ENCODE assay signal across 26 cellular contexts in genomic region chr4:54714631-54715030, GRCh38.
"Had no signal": no experiment of that assay in that cellular context is flagged by ENCODE, and none has a peak within 500 bp of the region (broad histone marks: within the 10 kb centered on the region; RNA-seq: fewer than 3 reads in every experiment).

No MANE protein-coding gene starts in this region.

- H3K4me3 ChIP-seq: pancreas, prostate gland, right lobe of liver, sigmoid colon, stomach, thoracic aorta, thyroid gland, tibial nerve, upper lobe of left lung, vagina had no signal

- H3K27ac Mint-ChIP-seq: naive B cell; naive thymus-derived CD8-positive, alpha-beta T cell; natural killer cell treated with Interleukin-12 subunit alpha and Interleukin-12 subunit beta and Interleukin-15 and Interleukin-18, amount 100 ng/mL, for 72 hours; stimulated activated naive B cell treated with anti-CD40 and anti-IgM and Interleukin-4, amounts not matched to agents 10 μg/mL and 1 μg/mL and 100 μg/mL, for 72 hours; stimulated activated naive CD8-positive, alpha-beta T cell treated with anti-CD3 and anti-CD28 coated beads, Interleukin-15, Interleukin-2, amounts not matched to agents 100 ng/mL and 50 ng/mL, for 24 hours had no signal

- H3K4me3 Mint-ChIP-seq: naive B cell; naive thymus-derived CD8-positive, alpha-beta T cell; natural killer cell treated with Interleukin-12 subunit alpha and Interleukin-12 subunit beta and Interleukin-15 and Interleukin-18, amount 100 ng/mL, for 72 hours; neural crest cell; stimulated activated naive B cell treated with anti-CD40 and anti-IgM and Interleukin-4, amounts not matched to agents 10 μg/mL and 1 μg/mL and 100 μg/mL, for 72 hours; stimulated activated naive CD8-positive, alpha-beta T cell treated with anti-CD3 and anti-CD28 coated beads, Interleukin-15, Interleukin-2, amounts not matched to agents 100 ng/mL and 50 ng/mL, for 24 hours had no signal

- H3K36me3 Mint-ChIP-seq: naive B cell; naive thymus-derived CD8-positive, alpha-beta T cell; natural killer cell treated with Interleukin-12 subunit alpha and Interleukin-12 subunit beta and Interleukin-15 and Interleukin-18, amount 100 ng/mL, for 72 hours; stimulated activated naive B cell treated with anti-CD40 and anti-IgM and Interleukin-4, amounts not matched to agents 10 μg/mL and 1 μg/mL and 100 μg/mL, for 72 hours had no signal

- H3K4me1 Mint-ChIP-seq: naive B cell, neural crest cell had no signal

- DNase-seq: naive B cell; naive thymus-derived CD8-positive, alpha-beta T cell; nucleus accumbens; pancreas; retina; right cardiac atrium; right lobe of liver; sigmoid colon; small intestine; stimulated activated CD4-positive, alpha-beta T cell treated with anti-CD3 and anti-CD28 coated beads, Interleukin-1b, Interleukin-23, amount 100 ng/mL, for 48 hours; stimulated activated CD4-positive, alpha-beta T cell treated with anti-CD3 and anti-CD28 coated beads, Interleukin-4, amount 100 ng/mL, for 1 hour; stimulated activated CD4-positive, alpha-beta T cell treated with anti-CD3 and anti-CD28 coated beads, Interleukin-4, amount 100 ng/mL, for 4 hours; stimulated activated CD8-positive, alpha-beta memory T cell treated with anti-CD3 and anti-CD28 coated beads, Interleukin-4, amount 100 ng/mL, for 48 hours; stimulated activated naive B cell treated with anti-CD40 and anti-IgM and Interleukin-4, amounts not matched to agents 10 μg/mL and 1 μg/mL and 100 μg/mL, for 72 hours; stimulated activated naive CD4-positive, alpha-beta T cell treated with Interleukin-2 at 50 U/mL for 16 hours; stomach; thyroid gland; trophoblast cell; upper lobe of left lung had no signal

- H3K27me3 Mint-ChIP-seq: naive B cell; naive thymus-derived CD8-positive, alpha-beta T cell; natural killer cell treated with Interleukin-12 subunit alpha and Interleukin-12 subunit beta and Interleukin-15 and Interleukin-18, amount 100 ng/mL, for 72 hours; stimulated activated naive CD8-positive, alpha-beta T cell treated with anti-CD3 and anti-CD28 coated beads, Interleukin-15, Interleukin-2, amounts not matched to agents 100 ng/mL and 50 ng/mL, for 24 hours had no signal

- H3K9me3 Mint-ChIP-seq: naive B cell; naive thymus-derived CD8-positive, alpha-beta T cell; natural killer cell treated with Interleukin-12 subunit alpha and Interleukin-12 subunit beta and Interleukin-15 and Interleukin-18, amount 100 ng/mL, for 72 hours; stimulated activated naive B cell treated with anti-CD40 and anti-IgM and Interleukin-4, amounts not matched to agents 10 μg/mL and 1 μg/mL and 100 μg/mL, for 72 hours; stimulated activated naive CD8-positive, alpha-beta T cell treated with anti-CD3 and anti-CD28 coated beads, Interleukin-15, Interleukin-2, amounts not matched to agents 100 ng/mL and 50 ng/mL, for 24 hours had no signal

- ATAC-seq: naive thymus-derived CD8-positive, alpha-beta T cell; natural killer cell treated with Interleukin-12 subunit alpha and Interleukin-12 subunit beta and Interleukin-15 and Interleukin-18, amount 100 ng/mL, for 72 hours; pancreas; right cardiac atrium; right lobe of liver; stimulated activated naive B cell treated with anti-CD40 and anti-IgM and Interleukin-4, amounts not matched to agents 10 μg/mL and 1 μg/mL and 100 μg/mL, for 72 hours had no signal
